Comparison of ENCODE assay signal across 16 cellular contexts in the genomic region with DNA sequence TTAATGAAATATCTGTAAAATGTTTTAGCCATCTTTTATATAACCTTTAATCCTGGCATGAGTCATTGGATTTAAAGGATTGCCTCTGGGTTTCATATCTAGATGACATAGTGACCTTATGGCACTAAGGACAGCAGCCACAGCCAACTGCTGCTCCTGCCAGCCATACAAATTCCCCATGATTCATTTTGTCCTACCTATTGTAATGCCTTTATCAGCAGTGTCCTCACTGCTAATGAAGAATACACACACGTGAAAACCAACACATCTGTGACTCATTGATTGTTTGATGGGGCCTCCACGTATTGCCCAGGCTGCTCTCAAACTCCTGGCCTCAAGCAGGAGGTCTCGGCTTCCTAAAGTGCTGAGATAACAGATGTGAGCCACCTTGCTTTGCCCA. TPM values are rescaled to one million over a fixed set of nuclear protein-coding genes. Genes with fewer than 3 reads are reported as not detected.
DNase-seq lines count a peak whose midpoint lies in the region; ATAC-seq and TF ChIP-seq lines count a peak whose summit lies in the region.
"Had no signal": no experiment of that assay in that cellular context is flagged by ENCODE, and none has a peak within 500 bp of the region (broad histone marks: within the 10 kb centered on the region; RNA-seq: fewer than 3 reads in every experiment).

No MANE protein-coding gene starts in this region.

- H3K9me3 ChIP-seq in HCT116 (ENCODE audit: control insufficient read depth in 1 of 2, insufficient read depth in 1 of 2, low read depth in 1 of 2, low read length in 2 of 2) = no peaks in the 10 kb centered on the region
- H3K9me3 ChIP-seq: sigmoid colon had no signal

- H3K4me2 ChIP-seq in HCT116 (ENCODE audit: low read length) = no peak overlapping the region

- TF ChIP-seq POLR2A in HCT116 (IDR thresholded peaks at IDR 0.05; ENCODE audit: borderline replicate concordance, extremely low read depth, insufficient read depth, insufficient read length) = no peak

- no TSS peak for BruUV-seq in HCT116 (replicated peaks; lab: Mats Ljungman, UMichigan)

- H3K36me3 ChIP-seq in HCT116 (ENCODE audit: control insufficient read depth in 1 of 2, insufficient read depth in 2 of 2, low read length in 2 of 2) = no peaks in the 10 kb centered on the region
- H3K36me3 ChIP-seq: sigmoid colon had no signal

- no peaks in the 10 kb centered on the region for H3K79me2 ChIP-seq in HCT116 (ENCODE audit: insufficient read depth, low read length)

- H4K20me1 ChIP-seq in HCT116 (ENCODE audit: insufficient read depth) = no peaks in the 10 kb centered on the region

- DNase-seq in HCT116 (ENCODE audit: low read depth, low spot score) (peak; percentile 32), OCI-M1 (lab: John Stamatoyannopoulos, UW) (peak; percentile 39), dermis blood vessel endothelial cell (peak; percentile 82), pulmonary artery endothelial cell (ENCODE audit: low read depth, low spot score) (peak; percentile 35), caudate nucleus (lab: John Stamatoyannopoulos, UW) (no peak), NCI-H526 treated with DMSO at 0.1 percent for 48 hours (lab: John Stamatoyannopoulos, UW) (no peak)
- no peak for DNase-seq in activated CD8-positive, alpha-beta memory T cell treated with anti-CD3 and anti-CD28 coated beads for 24 hours
- DNase-seq: anterior cingulate cortex; effector CD4-positive, alpha-beta T cell; IMR-90; naive B cell; NCI-H187; sigmoid colon had no signal

- H3K9me2 ChIP-seq in HCT116 (ENCODE audit: insufficient read depth) = no peaks in the 10 kb centered on the region

- peaks cover 0 to 5% of the 10 kb centered on the region in 2 experiments; a peak in 3 of 4 replicates for H3K4me1 ChIP-seq in HCT116 (ENCODE audit: control insufficient read depth in 1 of 2, insufficient read depth in 2 of 2, low read length in 2 of 2)
- H3K4me1 ChIP-seq: sigmoid colon had no signal

- CTCF ChIA-PET in HCT116 (lab: Charles Lee) = no interaction called here

- H3K27me3 ChIP-seq in HCT116 (ENCODE audit: insufficient read depth, low read length) = no peaks in the 10 kb centered on the region
- H3K27me3 ChIP-seq: sigmoid colon had no signal

- H2AFZ ChIP-seq in HCT116 (ENCODE audit: low read depth, low read length, poor library complexity, severe bottlenecking) = no peak overlapping the region

- intact Hi-C loops in HCT116 (cut with micrococcal nuclease) = no loop called here

- POLR2A ChIA-PET in HCT116 (lab: Charles Lee) = no interaction called here

- ATAC-seq in HCT116 = peak; percentile 75

- no peak overlapping the region for H3K4me3 ChIP-seq in HCT116 (replicated peaks in 1 of 2; ENCODE audit: low read depth in 1 of 2, low read length in 2 of 2)
- H3K4me3 ChIP-seq: sigmoid colon had no signal

- no peak overlapping the region for H3K9ac ChIP-seq in HCT116 (ENCODE audit: low read length)

- RAD21 ChIA-PET in HCT116 (lab: Charles Lee; ENCODE audit: low non-redundant PET in 1 of 2, low total read pairs in 2 of 2, uncharacterized antibody in 2 of 2, unreplicated experiment in 2 of 2) = no interaction called here

- no peak for TF ChIP-seq RAD21 in HCT116 (IDR thresholded peaks at IDR 0.05; ENCODE audit: low read depth)

- H3K27ac ChIP-seq in HCT116 (ENCODE audit: low read depth, low read length) (no peak overlapping the region), caudate nucleus (ENCODE audit: low read depth, low read length) (no peak overlapping the region)
- H3K27ac ChIP-seq: sigmoid colon had no signal

- TF ChIP-seq CTCF in HCT116 (IDR thresholded peaks at IDR 0.05 in 2 of 3, conservative IDR thresholded peaks at IDR 0.05 in 1 of 3; ENCODE audit: borderline replicate concordance in 1 of 3, insufficient read depth in 1 of 3, low read depth in 2 of 3, low read length in 2 of 3) = no peak

TF ChIP-seq in HCT116, 20 proteins besides CTCF, POLR2A, EP300 and RAD21:
- TF ChIP-seq EZH2 (IDR thresholded peaks at IDR 0.05) = no peak
- TF ChIP-seq, protein P1, sequence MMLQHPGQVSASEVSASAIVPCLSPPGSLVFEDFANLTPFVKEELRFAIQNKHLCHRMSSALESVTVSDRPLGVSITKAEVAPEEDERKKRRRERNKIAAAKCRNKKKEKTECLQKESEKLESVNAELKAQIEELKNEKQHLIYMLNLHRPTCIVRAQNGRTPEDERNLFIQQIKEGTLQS (IDR thresholded peaks at IDR 0.05) = no peak
- no peak for TF ChIP-seq ZNF274 (IDR thresholded peaks at IDR 0.05; ENCODE audit: low read depth, low read length)
- no peak for TF ChIP-seq EZH2phosphoT487 (IDR thresholded peaks at IDR 0.05; ENCODE audit: borderline replicate concordance)
- TF ChIP-seq, protein P2, sequence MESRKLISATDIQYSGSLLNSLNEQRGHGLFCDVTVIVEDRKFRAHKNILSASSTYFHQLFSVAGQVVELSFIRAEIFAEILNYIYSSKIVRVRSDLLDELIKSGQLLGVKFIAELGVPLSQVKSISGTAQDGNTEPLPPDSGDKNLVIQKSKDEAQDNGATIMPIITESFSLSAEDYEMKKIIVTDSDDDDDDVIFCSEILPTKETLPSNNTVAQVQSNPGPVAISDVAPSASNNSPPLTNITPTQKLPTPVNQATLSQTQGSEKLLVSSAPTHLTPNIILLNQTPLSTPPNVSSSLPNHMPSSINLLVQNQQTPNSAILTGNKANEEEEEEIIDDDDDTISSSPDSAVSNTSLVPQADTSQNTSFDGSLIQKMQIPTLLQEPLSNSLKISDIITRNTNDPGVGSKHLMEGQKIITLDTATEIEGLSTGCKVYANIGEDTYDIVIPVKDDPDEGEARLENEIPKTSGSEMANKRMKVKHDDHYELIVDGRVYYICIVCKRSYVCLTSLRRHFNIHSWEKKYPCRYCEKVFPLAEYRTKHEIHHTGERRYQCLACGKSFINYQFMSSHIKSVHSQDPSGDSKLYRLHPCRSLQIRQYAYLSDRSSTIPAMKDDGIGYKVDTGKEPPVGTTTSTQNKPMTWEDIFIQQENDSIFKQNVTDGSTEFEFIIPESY (IDR thresholded peaks at IDR 0.05; ENCODE audit: extremely low read depth, insufficient replicate concordance, low read length) = no peak
- peak; percentile 39 for TF ChIP-seq FOSL1 (IDR thresholded peaks at IDR 0.05; ENCODE audit: low read depth)
- TF ChIP-seq SRF (IDR thresholded peaks at IDR 0.05; ENCODE audit: low read depth) = no peak
- TF ChIP-seq TCF7L2 (IDR thresholded peaks at IDR 0.05; ENCODE audit: borderline replicate concordance, extremely low read depth, insufficient read depth, insufficient read length) = peak; percentile 35

RNA-seq across cellular contexts. Expression of a gene that starts 1.8 kb away (rescaled TPM):
- total RNA-seq in HCT116 (2021; ENCODE audit: unreplicated experiment) (not detected), dermis blood vessel endothelial cell (not detected in 2 replicates), pulmonary artery endothelial cell (not detected in 2 replicates)
- polyA plus RNA-seq in HCT116 (2012) = 0.03 TPM in 1 of 2 replicates, not detected in the other
- total RNA-seq: IMR-90, kidney epithelial cell, sigmoid colon, SK-MEL-5 had no signal
- polyA plus RNA-seq: CD14-positive monocyte, IMR-90 had no signal

RNA-seq across cellular contexts. Expression of a gene that starts 45.3 kb away (rescaled TPM):
- not detected for total RNA-seq in HCT116 (2021; ENCODE audit: unreplicated experiment)
- polyA plus RNA-seq in HCT116 (2012) = not detected in 2 replicates
- total RNA-seq in dermis blood vessel endothelial cell = 0.34 TPM in 1 of 2 replicates, not detected in the other
- total RNA-seq in pulmonary artery endothelial cell = not detected in 2 replicates
- total RNA-seq: IMR-90, sigmoid colon, SK-MEL-5 had no signal
- polyA plus RNA-seq: CD14-positive monocyte, IMR-90 had no signal

Comparison
In these comparisons a context has a peak if more than half of its experiments do, and no peak if none do; other contexts are left out.
1. DNase-seq: peak in HCT116 (single experiment), OCI-M1 (single experiment), dermis blood vessel endothelial cell (single experiment) and pulmonary artery endothelial cell (single experiment); none in activated CD8-positive, alpha-beta memory T cell treated with anti-CD3 and anti-CD28 coated beads for 24 hours (single experiment), caudate nucleus (0 of 61) and NCI-H526 treated with DMSO at 0.1 percent for 48 hours (single experiment).